Comparison of ENCODE assay signal across 7 cellular contexts in the genomic region with DNA sequence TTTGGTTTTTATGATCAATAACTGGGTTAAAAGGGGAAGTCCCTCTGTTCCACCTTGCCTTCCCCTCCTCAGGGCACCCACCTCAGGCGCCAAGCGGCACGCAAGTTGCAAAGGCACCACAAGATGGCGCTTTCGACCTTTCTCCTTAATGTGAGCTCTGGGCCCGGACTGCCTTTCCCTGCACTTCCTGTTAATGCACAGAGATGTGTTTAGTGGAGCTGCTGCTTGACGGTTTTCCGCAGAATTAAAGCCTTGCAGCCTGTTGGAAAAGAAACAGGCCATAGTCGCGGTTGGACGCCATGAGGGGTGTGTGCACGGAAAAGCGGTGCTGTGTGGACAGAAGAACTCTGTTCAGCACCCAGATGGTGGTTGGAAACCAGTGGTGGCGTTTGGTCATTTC. TPM values are rescaled to one million over a fixed set of nuclear protein-coding genes. Genes with fewer than 3 reads are reported as not detected.
DNase-seq lines count a peak whose midpoint lies in the region; ATAC-seq and TF ChIP-seq lines count a peak whose summit lies in the region.

No MANE protein-coding gene starts in this region.

- no peak overlapping the region for H3K27ac ChIP-seq in right atrium auricular region

- H3K27ac Mint-ChIP-seq in activated naive CD8-positive, alpha-beta T cell treated with anti-CD3 and anti-CD28 coated beads, Interleukin-2, amount 50 U/mL, for 24 hours = no peak overlapping the region

- peak; percentile 82 for DNase-seq in HEK293T (ENCODE audit: extremely low spot score)
- DNase-seq in MV-4-11 (lab: John Stamatoyannopoulos, UW) = peak; percentile 86
- peak; percentile 84 for DNase-seq in SKM-1 (lab: John Stamatoyannopoulos, UW; ENCODE audit: unreplicated experiment)
- peak; percentile 80 for DNase-seq in activated naive CD8-positive, alpha-beta T cell treated with anti-CD3 and anti-CD28 coated beads, Interleukin-2, amount 50 U/mL, for 24 hours
- peak; percentile 78 for DNase-seq in right atrium auricular region (ENCODE audit: low spot score)
- peak; percentile 24 for DNase-seq in skeletal muscle cell (ENCODE audit: low read depth)

- peak; percentile 89 for ATAC-seq in activated naive CD8-positive, alpha-beta T cell treated with anti-CD3 and anti-CD28 coated beads, Interleukin-2, amount 50 U/mL, for 24 hours

- CTCF ChIA-PET in HEK293T (lab: Yijun Ruan, JAX) = interaction anchor here (0.6 to 3.4 kb wide), 23 partner anchors 9 to 331 kb away, joined by 3 to 26 read pairs (median 6); a partner anchor contains a TSS

- no peaks in the 10 kb centered on the region for H3K9me3 Mint-ChIP-seq in activated naive CD8-positive, alpha-beta T cell treated with anti-CD3 and anti-CD28 coated beads, Interleukin-2, amount 50 U/mL, for 24 hours

- H3K36me3 ChIP-seq in right atrium auricular region = no peaks in the 10 kb centered on the region

- peaks cover 2% of the 10 kb centered on the region for H3K4me1 Mint-ChIP-seq in activated naive CD8-positive, alpha-beta T cell treated with anti-CD3 and anti-CD28 coated beads, Interleukin-2, amount 50 U/mL, for 24 hours

- TF ChIP-seq CTCF in GM12875 (IDR thresholded peaks at IDR 0.05; ENCODE audit: borderline replicate concordance, insufficient read depth, low read depth, low read length) (peak; percentile 81), right atrium auricular region (IDR thresholded peaks at IDR 0.05) (peak; percentile 52 to 88)

- no peak overlapping the region for H3K4me3 Mint-ChIP-seq in activated naive CD8-positive, alpha-beta T cell treated with anti-CD3 and anti-CD28 coated beads, Interleukin-2, amount 50 U/mL, for 24 hours

- POLR2A ChIA-PET in HEK293T (lab: Yijun Ruan, JAX) = interaction anchor here (1.9 kb wide), 1 partner anchor 98 kb away, joined by 4 read pairs; no protein-coding TSS in a partner anchor

- H3K9me3 ChIP-seq in right atrium auricular region = no peaks in the 10 kb centered on the region

- H3K4me1 ChIP-seq in right atrium auricular region = no peaks in the 10 kb centered on the region

- no peaks in the 10 kb centered on the region for H3K27me3 ChIP-seq in right atrium auricular region

- no peak overlapping the region for H3K4me3 ChIP-seq in GM12875 (ENCODE audit: low read depth, low read length)
- no peak overlapping the region for H3K4me3 ChIP-seq in right atrium auricular region
- H3K4me3 ChIP-seq in skeletal muscle cell (ENCODE audit: low read depth, low read length) = no peak overlapping the region

- H3K36me3 Mint-ChIP-seq in activated naive CD8-positive, alpha-beta T cell treated with anti-CD3 and anti-CD28 coated beads, Interleukin-2, amount 50 U/mL, for 24 hours (ENCODE audit: low read depth) = no peaks in the 10 kb centered on the region

- H3K27me3 Mint-ChIP-seq in activated naive CD8-positive, alpha-beta T cell treated with anti-CD3 and anti-CD28 coated beads, Interleukin-2, amount 50 U/mL, for 24 hours = peaks cover 24% of the 10 kb centered on the region

TF ChIP-seq in HEK293T, 16 proteins besides CTCF, POLR2A, EP300 and RAD21:
- TF ChIP-seq ELF4 (IDR thresholded peaks at IDR 0.05) (peak; percentile 52; the same call in 1 of the 2 replicates), NFRKB (IDR thresholded peaks at IDR 0.05) (no peak)
TF ChIP-seq in HEK293T: peak in this region for 1.

RNA-seq across cellular contexts. Expression of a gene that starts 17.9 kb away (rescaled TPM):
- total RNA-seq in right atrium auricular region = 1 to 10 TPM in 1 of 2 donors, under 1 TPM in 1; 0.33 to 3.1 TPM

RNA-seq across cellular contexts. Expression of a gene that starts 25.1 kb away (rescaled TPM):
- not detected for total RNA-seq in right atrium auricular region

Comparison
In these comparisons a context has a peak if more than half of its experiments do, and no peak if none do; other contexts are left out.
1. DNase-seq: peak in every context shown above with its lines; median percentile 86 in MV-4-11; 84 in SKM-1; 82 in HEK293T; 80 in activated naive CD8-positive, alpha-beta T cell treated with anti-CD3 and anti-CD28 coated beads, Interleukin-2, amount 50 U/mL, for 24 hours; 78 in right atrium auricular region; 24 in skeletal muscle cell.